ENCODE assay signal across 7 cellular contexts in genomic region chr2:33665039-33665438, GRCh38.
"Had no signal": no experiment of that assay in that cellular context is flagged by ENCODE, and none has a peak within 500 bp of the region (broad histone marks: within the 10 kb centered on the region; RNA-seq: fewer than 3 reads in every experiment).

No MANE protein-coding gene starts in this region.

- H3K27ac ChIP-seq: GM23248, HL-60 had no signal

- ATAC-seq: HCT116, HepG2 had no signal

- H3K9ac ChIP-seq: GM23248 had no signal

- H3K4me1 ChIP-seq: HAP-1 had no signal

- DNase-seq: GM23248, GOT3, H7 had no signal

- H3K9me3 ChIP-seq: HAP-1 had no signal

- H3K4me3 ChIP-seq: GM23248, HAP-1 had no signal

- H3K36me3 ChIP-seq: HAP-1 had no signal
